2 cellular contexts compared by ENCODE assay signal in genomic region chr20:35433337-35433736, GRCh38.
TF ChIP-seq lines count a peak whose summit lies in the region.

No MANE protein-coding gene starts in this region.

TF ChIP-seq in HepG2, 621 proteins besides CTCF, POLR2A, EP300 and RAD21:
- TF ChIP-seq SPEN (CRISPR knock-in tag; IDR thresholded peaks at IDR 0.05; ENCODE audit: low read depth) = 0 out of 2 replicates have a peak, but pooled peaks have one; percentile 31
- TF ChIP-seq MYPOP (CRISPR knock-in tag; IDR thresholded peaks at IDR 0.05) = peak; percentile 49; the same call in 1 of the 2 replicates
- TF ChIP-seq ZNF737 (CRISPR knock-in tag; IDR thresholded peaks at IDR 0.05; ENCODE audit: borderline replicate concordance) = 0 out of 2 replicates have a peak, but pooled peaks have one; percentile 14
- no peak for TF ChIP-seq RBM22 (optimal IDR thresholded peaks at IDR 0.05; ENCODE audit: low read length)
- TF ChIP-seq, protein P1, sequence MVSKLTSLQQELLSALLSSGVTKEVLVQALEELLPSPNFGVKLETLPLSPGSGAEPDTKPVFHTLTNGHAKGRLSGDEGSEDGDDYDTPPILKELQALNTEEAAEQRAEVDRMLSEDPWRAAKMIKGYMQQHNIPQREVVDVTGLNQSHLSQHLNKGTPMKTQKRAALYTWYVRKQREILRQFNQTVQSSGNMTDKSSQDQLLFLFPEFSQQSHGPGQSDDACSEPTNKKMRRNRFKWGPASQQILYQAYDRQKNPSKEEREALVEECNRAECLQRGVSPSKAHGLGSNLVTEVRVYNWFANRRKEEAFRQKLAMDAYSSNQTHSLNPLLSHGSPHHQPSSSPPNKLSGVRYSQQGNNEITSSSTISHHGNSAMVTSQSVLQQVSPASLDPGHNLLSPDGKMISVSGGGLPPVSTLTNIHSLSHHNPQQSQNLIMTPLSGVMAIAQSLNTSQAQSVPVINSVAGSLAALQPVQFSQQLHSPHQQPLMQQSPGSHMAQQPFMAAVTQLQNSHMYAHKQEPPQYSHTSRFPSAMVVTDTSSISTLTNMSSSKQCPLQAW (CRISPR knock-in tag; IDR thresholded peaks at IDR 0.05) = no peak
- TF ChIP-seq CCDC6 (CRISPR knock-in tag; IDR thresholded peaks at IDR 0.05) = 0 out of 2 replicates have a peak, but pooled peaks have one; percentile 35
- TF ChIP-seq EEA1 (CRISPR knock-in tag; IDR thresholded peaks at IDR 0.05; ENCODE audit: borderline replicate concordance) = 0 out of 2 replicates have a peak, but pooled peaks have one; percentile 46

TF ChIP-seq in H1, 55 proteins besides CTCF, POLR2A, EP300 and RAD21:
- TF ChIP-seq KDM1A (IDR thresholded peaks at IDR 0.05; ENCODE audit: borderline replicate concordance, low read length) (no peak), FOSL1 (IDR thresholded peaks at IDR 0.05; ENCODE audit: insufficient read depth, low read depth, low read length) (no peak), POLR2AphosphoS5 (IDR thresholded peaks at IDR 0.05; ENCODE audit: low read depth, low read length) (no peak), SP4 (IDR thresholded peaks at IDR 0.05; ENCODE audit: low read length) (no peak), TAF7 (optimal IDR thresholded peaks at IDR 0.05; ENCODE audit: borderline replicate concordance, low read depth, low read length) (no peak), JUN (IDR thresholded peaks at IDR 0.05; ENCODE audit: low read depth, low read length) (no peak), RFX5 (IDR thresholded peaks at IDR 0.05; ENCODE audit: borderline replicate concordance, low read depth, low read length) (no peak), CREB1 (IDR thresholded peaks at IDR 0.05) (no peak), RNF2 (IDR thresholded peaks at IDR 0.05; ENCODE audit: borderline replicate concordance, low read depth, low read length, missing control alignments, poor library complexity, severe bottlenecking) (no peak), CHD1 (IDR thresholded peaks at IDR 0.05; ENCODE audit: low read depth, low read length) (no peak), GTF2F1 (IDR thresholded peaks at IDR 0.05; ENCODE audit: borderline replicate concordance, low read depth, low read length) (no peak), HDAC6 (IDR thresholded peaks at IDR 0.05; ENCODE audit: low read depth, low read length) (no peak), BRCA1 (IDR thresholded peaks at IDR 0.05; ENCODE audit: low read depth, low read length) (no peak)
